In the genomic region with DNA sequence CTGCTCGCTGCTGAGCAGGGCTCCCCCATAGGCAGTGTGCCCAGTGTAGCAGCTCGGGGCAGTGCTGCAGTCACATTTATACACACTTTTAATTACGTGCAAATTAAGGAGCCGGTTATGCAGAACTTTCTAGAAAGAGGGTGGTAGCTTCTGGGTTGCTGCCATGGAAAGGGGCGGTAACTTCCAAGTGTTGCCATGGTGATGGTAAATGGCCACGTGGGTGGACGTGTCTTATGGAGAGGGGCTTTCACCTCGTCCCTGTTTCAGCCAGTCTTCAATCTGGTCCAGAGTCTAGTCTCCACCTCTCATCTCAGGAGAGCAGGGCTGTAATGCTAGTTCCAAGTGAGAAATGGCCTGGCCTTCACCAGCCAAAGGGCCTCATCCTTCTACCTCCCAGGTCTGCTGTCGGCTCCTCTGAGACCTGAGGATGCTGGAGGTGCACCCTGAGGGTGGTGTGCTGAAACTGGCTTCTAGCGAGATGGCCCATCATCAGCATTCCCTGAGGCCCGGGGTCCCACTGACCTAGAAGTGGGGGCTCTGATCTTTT, we compare ENCODE assay signal across 22 cellular contexts.
DNase-seq lines count a peak whose midpoint lies in the region; ATAC-seq, FAIRE-seq and TF ChIP-seq lines count a peak whose summit lies in the region.
"Had no signal": no experiment of that assay in that cellular context is flagged by ENCODE, and none has a peak within 500 bp of the region (broad histone marks: within the 10 kb centered on the region; RNA-seq: fewer than 3 reads in every experiment).

No MANE protein-coding gene starts in this region.

- peaks cover 18% of the 10 kb centered on the region for H3K27me3 Mint-ChIP-seq in type B pancreatic cell

- 48% methylated on average over 11 of the region's 11 CpGs for WGBS in GM23248 (ENCODE audit: low coverage in 1 of 2, low lambda C conversion rate in 2 of 2, missing lambda C conversion rate in 2 of 2), 2 experiments
- WGBS in sigmoid colon, 2 donors: 83 to 87% methylated on average over 11 of the region's 11 CpGs

- H2AFZ ChIP-seq in GM23248: no peak overlapping the region

- no peak overlapping the region for H3K27ac Mint-ChIP-seq in type B pancreatic cell
- H3K27ac Mint-ChIP-seq: HFFc6 had no signal

- no peak overlapping the region for H3K9ac ChIP-seq in GM23248

- no peaks in the 10 kb centered on the region for H4K20me1 ChIP-seq in GM23248 (ENCODE audit: insufficient read depth)

- H3K9me3 Mint-ChIP-seq in type B pancreatic cell: no peaks in the 10 kb centered on the region

- FAIRE-seq in HTR-8/SVneo (lab: Jason Lieb, UNC) (peak; percentile 91), bronchial epithelial cell (lab: Jason Lieb, UNC) (peak; percentile 80)
- FAIRE-seq: D721Med had no signal

- no peaks in the 10 kb centered on the region for H3K79me2 ChIP-seq in GM23248 (ENCODE audit: insufficient read depth)

- H3K4me3 ChIP-seq in GM23248 (no peak overlapping the region), bronchial epithelial cell (ENCODE audit: low read depth, low read length) (no peak overlapping the region), sigmoid colon (no peak overlapping the region)
- H3K4me3 ChIP-seq: Peyer's patch, SJCRH30 had no signal

- no peaks in the 10 kb centered on the region for H3F3A ChIP-seq in GM23248 (ENCODE audit: insufficient read depth)

- no peak for TF ChIP-seq EP300 in sigmoid colon (IDR thresholded peaks at IDR 0.05)

- H3K36me3 ChIP-seq in GM23248 (ENCODE audit: low read depth): no peaks in the 10 kb centered on the region
- H3K36me3 ChIP-seq in bronchial epithelial cell (ENCODE audit: control insufficient read depth, insufficient read depth, low read length): no peaks in the 10 kb centered on the region
- H3K36me3 ChIP-seq in sigmoid colon: no peaks in the 10 kb centered on the region
- H3K36me3 ChIP-seq: BE2C, Peyer's patch, SJCRH30 had no signal

- no peak overlapping the region for H3K4me2 ChIP-seq in GM23248 (ENCODE audit: unreplicated experiment)

- no peak overlapping the region for H3K27ac ChIP-seq in GM23248
- H3K27ac ChIP-seq in sigmoid colon: no peak overlapping the region
- H3K27ac ChIP-seq: Peyer's patch, SJCRH30 had no signal

- H3K27me3 ChIP-seq in GM23248 (replicated peaks; ENCODE audit: insufficient read depth): peaks cover 7% of the 10 kb centered on the region; the same call in 1 of the 2 replicates
- H3K27me3 ChIP-seq in bronchial epithelial cell (ENCODE audit: control insufficient read depth, insufficient read depth, low read length): peaks cover 4% of the 10 kb centered on the region
- H3K27me3 ChIP-seq in sigmoid colon: no peaks in the 10 kb centered on the region
- H3K27me3 ChIP-seq: BE2C, Peyer's patch, SJCRH30 had no signal

- no peaks in the 10 kb centered on the region for H3K36me3 Mint-ChIP-seq in type B pancreatic cell

- H3K4me1 ChIP-seq in GM23248 (ENCODE audit: insufficient read depth) (no peaks in the 10 kb centered on the region), sigmoid colon (no peaks in the 10 kb centered on the region)
- H3K4me1 ChIP-seq: BE2C, Peyer's patch, SJCRH30 had no signal

- intact Hi-C loops in sigmoid colon (cut with DNase I): no loop called here

- in situ Hi-C loops in GM23248 (cut with MboI): no loop called here

- no peak overlapping the region for H3K4me3 Mint-ChIP-seq in type B pancreatic cell
- H3K4me3 Mint-ChIP-seq: H9, HFFc6 had no signal

- no peak for TF ChIP-seq CTCF in bronchial epithelial cell (IDR thresholded peaks at IDR 0.05; ENCODE audit: insufficient read depth, low read length, severe bottlenecking)
- TF ChIP-seq CTCF in sigmoid colon (IDR thresholded peaks at IDR 0.05): no peak
- TF ChIP-seq CTCF in omental fat pad (IDR thresholded peaks at IDR 0.05): no peak
- TF ChIP-seq CTCF in type B pancreatic cell (conservative IDR thresholded peaks at IDR 0.05): no peak

- TF ChIP-seq POLR2A in sigmoid colon (IDR thresholded peaks at IDR 0.05): no peak

- H3K4me1 Mint-ChIP-seq in type B pancreatic cell (ENCODE audit: unreplicated experiment): no peaks in the 10 kb centered on the region

- H3K9me3 ChIP-seq in GM23248 (ENCODE audit: low read depth): no peaks in the 10 kb centered on the region
- H3K9me3 ChIP-seq in sigmoid colon: peaks cover 0 to 2% (median 0%) of the 10 kb centered on the region in 4 donors
- H3K9me3 ChIP-seq: BE2C, Peyer's patch had no signal

- ATAC-seq in omental fat pad (ENCODE audit: low FRiP score): no peak
- no peak for ATAC-seq in stimulated activated naive CD8-positive, alpha-beta T cell treated with anti-CD3 and anti-CD28 coated beads, Interleukin-15, Interleukin-2, amounts not matched to agents 100 U/mL and 50 U/mL, for 24 hours

- DNase-seq in GM23248: peak; percentile 12
- no peak for DNase-seq in HTR-8/SVneo (ENCODE audit: insufficient read length, low spot score)
- no peak for DNase-seq in bronchial epithelial cell (ENCODE audit: low read depth)
- DNase-seq in sigmoid colon: peak; percentile 50
- no peak for DNase-seq in omental fat pad (ENCODE audit: low spot score)
- no peak for DNase-seq in stimulated activated naive CD8-positive, alpha-beta T cell treated with anti-CD3 and anti-CD28 coated beads, Interleukin-15, Interleukin-2, amounts not matched to agents 100 U/mL and 50 U/mL, for 24 hours
- DNase-seq in type B pancreatic cell (ENCODE audit: extremely low spot score, unreplicated experiment): no peak
- DNase-seq: DMS53, GDM1, H9, HFFc6, KG1, NCI-H1105, NCI-H146, NCI-H2029, NCI-H2227 treated with DMSO at 0.1 percent for 48 hours, NCI-H510A, NCI-H82, SJCRH30 had no signal

- no peaks in the 10 kb centered on the region for H3K9me2 ChIP-seq in GM23248 (ENCODE audit: insufficient read depth)

Comparison
In these comparisons a context has a peak if more than half of its experiments do, and no peak if none do; other contexts are left out.
1. DNase-seq: peak in GM23248 (single experiment) and sigmoid colon (single experiment); none in HTR-8/SVneo (single experiment), bronchial epithelial cell (single experiment), omental fat pad (single experiment), stimulated activated naive CD8-positive, alpha-beta T cell treated with anti-CD3 and anti-CD28 coated beads, Interleukin-15, Interleukin-2, amounts not matched to agents 100 U/mL and 50 U/mL, for 24 hours (single experiment) and type B pancreatic cell (single experiment).